Comparison of ENCODE assay signal across 1 cellular context in the genomic region with DNA sequence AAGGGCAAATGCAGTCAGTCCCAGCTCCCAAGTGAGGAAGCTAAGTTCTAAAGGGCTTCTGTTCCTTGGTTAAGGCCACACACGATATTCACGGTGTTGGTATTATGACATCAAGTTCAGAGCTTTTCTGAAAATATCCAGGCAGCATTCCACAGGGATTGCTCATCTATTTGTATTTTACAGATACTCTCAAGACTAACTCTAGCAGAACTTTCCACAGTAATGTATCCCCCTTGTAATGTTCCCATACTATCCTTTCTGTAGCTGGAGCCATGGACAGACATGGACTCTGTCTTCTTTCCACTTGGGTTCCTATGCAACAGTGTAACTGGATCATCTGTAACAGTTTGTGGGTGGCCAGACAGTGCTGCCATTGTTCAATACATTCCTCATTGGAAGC.
A peak's percentile ranks its signal among the peaks of the same experiment; 100 is the strongest.
TF ChIP-seq lines count a peak whose summit lies in the region.

No MANE protein-coding gene starts in this region.

TF ChIP-seq in A549, 52 proteins besides CTCF, POLR2A, EP300 and RAD21 (continued from another document):
- TF ChIP-seq CEBPB (IDR thresholded peaks at IDR 0.05), result peak; percentile 63 to 80; a peak in 3 of 4 replicates
- peak; percentile 24; the same call in 1 of the 2 replicates for TF ChIP-seq JUNB (IDR thresholded peaks at IDR 0.05)
